Comparison of ENCODE assay signal across 8 cellular contexts in genomic region chr2:231666171-231667095, GRCh38. TPM values are rescaled to one million over a fixed set of nuclear protein-coding genes. Genes with fewer than 3 reads are reported as not detected.
DNase-seq lines count a peak whose midpoint lies in the region; ATAC-seq and TF ChIP-seq lines count a peak whose summit lies in the region.

No MANE protein-coding gene starts in this region.

- H3K4me3 ChIP-seq in kidney epithelial cell (ENCODE audit: low read depth, low read length) (peak overlapping the region; percentile 36), spleen (peak overlapping the region; percentile 2 to 65 (median 32))

- H3K9me3 Mint-ChIP-seq in activated CD4-positive, alpha-beta memory T cell treated with anti-CD3 and anti-CD28 coated beads for 36 hours = no peaks in the 10 kb centered on the region

- DNase-seq in ACHN (peak; percentile 97), NCI-H69 (lab: John Stamatoyannopoulos, UW) (peak; percentile 96), cerebellar cortex (ENCODE audit: low spot score) (peak; percentile 90), kidney epithelial cell (ENCODE audit: low read depth) (peak; percentile 86), spleen (peak; percentile 95)
- no peak for DNase-seq in activated CD4-positive, alpha-beta memory T cell treated with anti-CD3 and anti-CD28 coated beads for 36 hours

- H3K27ac Mint-ChIP-seq in activated CD4-positive, alpha-beta memory T cell treated with anti-CD3 and anti-CD28 coated beads for 36 hours = no peak overlapping the region

- peak overlapping the region; percentile 86 to 96 (median 93) for H3K27ac ChIP-seq in spleen

- no peaks in the 10 kb centered on the region for H3K27me3 Mint-ChIP-seq in activated CD4-positive, alpha-beta memory T cell treated with anti-CD3 and anti-CD28 coated beads for 36 hours

- TF ChIP-seq CTCF in kidney epithelial cell (IDR thresholded peaks at IDR 0.05; ENCODE audit: insufficient read depth, low read length, poor library complexity, severe bottlenecking) = no peak
- TF ChIP-seq CTCF in spleen (IDR thresholded peaks at IDR 0.05 in 8 of 11, conservative IDR thresholded peaks at IDR 0.05 in 3 of 11) = peak in 3 of 11 experiments; percentile 7 to 16 (median 11)

- H3K4me1 ChIP-seq in spleen = peaks cover 20 to 93% (median 59%) of the 10 kb centered on the region in 6 donors

- POLR2A ChIA-PET in activated CD4-positive, alpha-beta memory T cell treated with anti-CD3 and anti-CD28 coated beads for 36 hours (lab: Charles Lee) = no interaction called here

- H3K36me3 Mint-ChIP-seq in activated CD4-positive, alpha-beta memory T cell treated with anti-CD3 and anti-CD28 coated beads for 36 hours = no peaks in the 10 kb centered on the region

- H3K9me3 ChIP-seq in spleen = peaks cover 0 to 5% (median 0%) of the 10 kb centered on the region in 8 donors

- in situ Hi-C loops in ACHN (cut with HindIII; ENCODE audit: low pct_ligation_motif_present, low pct_unique_long_range_greater_than_20kb, low sequenced_read_pairs) = no loop called here

- no peaks in the 10 kb centered on the region for H3K27me3 ChIP-seq in kidney epithelial cell (ENCODE audit: control insufficient read depth, insufficient read depth, low read length)
- H3K27me3 ChIP-seq in spleen (replicated peaks in 1 of 7) = no peaks in the 10 kb centered on the region

- H3K36me3 ChIP-seq in kidney epithelial cell (ENCODE audit: control insufficient read depth, insufficient read depth, low read length) = no peaks in the 10 kb centered on the region
- no peaks in the 10 kb centered on the region for H3K36me3 ChIP-seq in spleen

- CTCF ChIA-PET in activated CD4-positive, alpha-beta memory T cell treated with anti-CD3 and anti-CD28 coated beads for 36 hours (lab: Charles Lee) = interaction anchor here (0.7 to 1.9 kb wide), 4 partner anchors 9 to 53 kb away, joined by 3 to 14 read pairs (median 6); no protein-coding TSS in a partner anchor

- peaks cover 9% of the 10 kb centered on the region for H3K4me1 Mint-ChIP-seq in activated CD4-positive, alpha-beta memory T cell treated with anti-CD3 and anti-CD28 coated beads for 36 hours (ENCODE audit: low read depth)

- ATAC-seq in GM18505 (IDR thresholded peaks at IDR 0.05; ENCODE audit: unreplicated experiment) (peak; percentile 35), HG02943 (IDR thresholded peaks at IDR 0.05; ENCODE audit: low read depth, unreplicated experiment) (peak; percentile 42)

- TF ChIP-seq POLR2A in GM18505 (IDR thresholded peaks at IDR 0.05; ENCODE audit: borderline replicate concordance, extremely low read depth, insufficient read depth, insufficient read length) = peak; percentile 92
- TF ChIP-seq POLR2A in spleen (IDR thresholded peaks at IDR 0.05) = peak in 2 of 3 donors; percentile 48 to 83

- no peak overlapping the region for H3K4me3 Mint-ChIP-seq in activated CD4-positive, alpha-beta memory T cell treated with anti-CD3 and anti-CD28 coated beads for 36 hours

- intact Hi-C loops in spleen (cut with DNase I; ENCODE audit: low total_unique reads) = loop anchor here (10.0 kb wide), 1 partner anchor 48 kb away; no protein-coding TSS in a partner anchor
- intact Hi-C loops in activated CD4-positive, alpha-beta memory T cell treated with anti-CD3 and anti-CD28 coated beads for 36 hours (cut with micrococcal nuclease) = no loop called here

- 11 to 19% (median 13%) methylated on average over 16 to 32 of the region's 32 CpGs for WGBS in spleen, 5 donors

RNA-seq across cellular contexts. Expression of gene PTMA, which starts 41.9 kb away (rescaled TPM):
- total RNA-seq in kidney epithelial cell (757 and 913 TPM in 2 replicates), spleen (100 to 1,000 TPM; 509 to 901 (median 767) TPM)
- polyA plus RNA-seq in spleen = 1,000 to 10,000 TPM; 1,653 to 2,114 (median 1,725) TPM
- total RNA-seq in activated CD4-positive, alpha-beta memory T cell treated with anti-CD3 and anti-CD28 coated beads for 36 hours = 1,000 to 10,000 TPM; 1,763 to 1,778 TPM
